27 cellular contexts compared by ENCODE assay signal in the genomic region with DNA sequence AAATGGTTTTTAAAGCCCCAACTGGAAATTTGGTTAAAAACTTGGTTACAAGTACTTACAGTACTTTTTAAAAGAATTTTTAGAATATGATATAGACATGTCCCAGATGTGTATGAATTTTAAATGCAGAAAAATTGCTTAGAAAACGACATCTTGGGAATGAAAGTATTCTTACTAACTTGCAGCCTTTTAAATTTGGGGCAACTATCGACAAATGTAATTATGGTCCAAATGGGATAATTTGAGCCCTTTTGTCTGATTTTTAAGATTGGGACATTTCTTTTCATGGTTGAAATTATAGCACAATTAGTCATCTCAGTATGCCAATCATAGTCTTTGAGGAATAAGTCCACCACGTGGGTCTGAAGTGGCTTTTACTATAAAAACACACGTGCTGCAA. TPM values are rescaled to one million over a fixed set of nuclear protein-coding genes. Genes with fewer than 3 reads are reported as not detected.
DNase-seq lines count a peak whose midpoint lies in the region; ATAC-seq, FAIRE-seq and TF ChIP-seq lines count a peak whose summit lies in the region.
"Had no signal": no experiment of that assay in that cellular context is flagged by ENCODE, and none has a peak within 500 bp of the region (broad histone marks: within the 10 kb centered on the region; RNA-seq: fewer than 3 reads in every experiment).

No MANE protein-coding gene starts in this region.

- TF ChIP-seq EP300 in HepG2 (IDR thresholded peaks at IDR 0.05; ENCODE audit: low read depth in 2 of 2, low read length in 2 of 2) = no peak
- no peak for TF ChIP-seq EP300 in HepG2 (CRISPR knock-in tag; IDR thresholded peaks at IDR 0.05; ENCODE audit: borderline replicate concordance)

- BruUV-seq in HepG2 (replicated peaks; lab: Mats Ljungman, UMichigan) = no TSS peak

- no peaks in the 10 kb centered on the region for H4K20me1 ChIP-seq in HepG2 (ENCODE audit: insufficient read depth, low read length)
- H4K20me1 ChIP-seq: BLaER1 had no signal

- FAIRE-seq in HepG2 (lab: Jason Lieb, UNC) = no peak
- FAIRE-seq in TTC549 (lab: Jason Lieb, UNC) = peak; percentile 11
- FAIRE-seq: GM12878, GM12892, GM18507, GM19239 had no signal

- H3K79me2 ChIP-seq in HepG2 (ENCODE audit: insufficient read depth, low read length) = no peaks in the 10 kb centered on the region

- no peak for TF ChIP-seq RAD21 in HepG2 (CRISPR knock-in tag; IDR thresholded peaks at IDR 0.05)

- no peak overlapping the region for H3K9ac ChIP-seq in HepG2 (ENCODE audit: insufficient read depth, low read depth, low read length)
- H3K9ac ChIP-seq: BLaER1 had no signal

- intact Hi-C loops in right cardiac atrium (cut with DNase I) = no loop called here
- intact Hi-C loops in HepG2 (cut with micrococcal nuclease; ENCODE audit: unreplicated experiment) = loop anchor here (2.0 to 10.0 kb wide), 3 partner anchors 373 to 647 kb away; no protein-coding TSS in a partner anchor
- intact Hi-C loops in right lobe of liver (cut with DNase I) = no loop called here

- DNase-seq in cardiac muscle cell (ENCODE audit: low read depth in 1 of 2, low spot score in 1 of 2) (no peak), right cardiac atrium (no peak), HepG2 (ENCODE audit: low spot score) (no peak), right lobe of liver (no peak), HCEC 1CT (no peak)
- DNase-seq: ACHN; BE2C; C1 segment of cervical spinal cord; CD4-positive, alpha-beta memory T cell; CD4-positive, CD25-positive, alpha-beta regulatory T cell; CD8-positive, alpha-beta memory T cell; COR-L47; DMS 273 treated with DMSO at 0.1 percent for 48 hours; DMS153; DMS53; DMS79; DND-41; EL; GDM1 had no signal

- TF ChIP-seq CTCF in cardiac muscle cell (IDR thresholded peaks at IDR 0.05; ENCODE audit: low read depth, low read length) = no peak
- TF ChIP-seq CTCF in HepG2 (CRISPR knock-in tag; IDR thresholded peaks at IDR 0.05) = no peak
- TF ChIP-seq CTCF in right lobe of liver (IDR thresholded peaks at IDR 0.05) = no peak

- TF ChIP-seq POLR2A in HepG2 (IDR thresholded peaks at IDR 0.05; ENCODE audit: insufficient read depth in 1 of 2, low read depth in 2 of 2, low read length in 2 of 2) = no peak
- TF ChIP-seq POLR2A in right lobe of liver (IDR thresholded peaks at IDR 0.05) = no peak

- H3K4me1 ChIP-seq in cardiac muscle cell (ENCODE audit: low read depth) (peaks cover 17% of the 10 kb centered on the region), right cardiac atrium (ENCODE audit: control insufficient read depth, insufficient read depth, low read length) (no peaks in the 10 kb centered on the region), HepG2 (ENCODE audit: insufficient read depth, low read length) (peaks cover under 1% of the 10 kb centered on the region), right lobe of liver (no peaks in the 10 kb centered on the region)
- H3K4me1 ChIP-seq: BE2C, BLaER1 had no signal

- POLR2A ChIA-PET in HepG2 (lab: Yijun Ruan, JAX) = no interaction called here

- H3K4me3 ChIP-seq in cardiac muscle cell (no peak overlapping the region), right cardiac atrium (ENCODE audit: low read length) (no peak overlapping the region), HepG2 (replicated peaks in 1 of 3; ENCODE audit: insufficient read depth in 1 of 3, low read depth in 2 of 3, low read length in 3 of 3) (no peak overlapping the region), right lobe of liver (no peak overlapping the region)
- H3K4me3 ChIP-seq: BLaER1, GM12878 had no signal

- H3K27ac ChIP-seq in cardiac muscle cell = peak overlapping the region; percentile 58
- no peak overlapping the region for H3K27ac ChIP-seq in right cardiac atrium (ENCODE audit: low read length)
- H3K27ac ChIP-seq in HepG2 (ENCODE audit: extremely low read length, insufficient read depth, low read length) = no peak overlapping the region
- no peak overlapping the region for H3K27ac ChIP-seq in right lobe of liver
- H3K27ac ChIP-seq: 22Rv1, BLaER1 had no signal

- H3K27me3 ChIP-seq in cardiac muscle cell (no peaks in the 10 kb centered on the region), right cardiac atrium (ENCODE audit: control insufficient read depth, insufficient read depth) (no peaks in the 10 kb centered on the region), HepG2 (ENCODE audit: control insufficient read depth in 1 of 2, insufficient read depth in 2 of 2, low read length in 2 of 2) (peaks cover 0 to 13% of the 10 kb centered on the region in 2 experiments; a peak in 3 of 5 replicates), right lobe of liver (no peaks in the 10 kb centered on the region)
- H3K27me3 ChIP-seq: BE2C, BLaER1 had no signal

- no peak overlapping the region for H2AFZ ChIP-seq in HepG2 (ENCODE audit: low read length)

- CTCF ChIA-PET in HepG2 (lab: Yijun Ruan, JAX; ENCODE audit: low intra/inter-chr PET ratio, low total read pairs) = no interaction called here

- peaks cover 82% of the 10 kb centered on the region for H3K36me3 ChIP-seq in cardiac muscle cell
- H3K36me3 ChIP-seq in HepG2 (replicated peaks in 1 of 2; ENCODE audit: control insufficient read depth in 1 of 2, insufficient read depth in 2 of 2, low read length in 2 of 2) = no peaks in the 10 kb centered on the region
- no peaks in the 10 kb centered on the region for H3K36me3 ChIP-seq in right lobe of liver
- H3K36me3 ChIP-seq: BE2C, BLaER1 had no signal

- no peaks in the 10 kb centered on the region for H3K9me3 ChIP-seq in cardiac muscle cell (ENCODE audit: low read depth)
- no peaks in the 10 kb centered on the region for H3K9me3 ChIP-seq in right cardiac atrium (ENCODE audit: control insufficient read depth, low read length)
- H3K9me3 ChIP-seq in HepG2 (ENCODE audit: low read length) = no peaks in the 10 kb centered on the region
- no peaks in the 10 kb centered on the region for H3K9me3 ChIP-seq in right lobe of liver
- H3K9me3 ChIP-seq: BE2C, BLaER1 had no signal

- no peak overlapping the region for H3K4me2 ChIP-seq in HepG2 (ENCODE audit: low read depth, low read length)
- H3K4me2 ChIP-seq: BLaER1 had no signal

- in situ Hi-C loops in HepG2 (cut with HindIII; ENCODE audit: extremely low pct_ligation_motif_present, low pct_unique_long_range_greater_than_20kb) = loop anchor here (10.0 to 25.0 kb wide), 2 partner anchors 385 to 633 kb away; no protein-coding TSS in a partner anchor

- 70% methylated on average over 4 of the region's 4 CpGs for WGBS in right cardiac atrium
- WGBS in HepG2 (ENCODE audit: low lambda C conversion rate) = 34% methylated on average over 4 of the region's 4 CpGs
- WGBS in right lobe of liver (ENCODE audit: insufficient coverage, low coverage, low lambda C conversion rate, missing lambda C conversion rate) = 50% methylated on average over 4 of the region's 4 CpGs

- ATAC-seq in right cardiac atrium (no peak), HepG2 (no peak), right lobe of liver (no peak), GM18870 (IDR thresholded peaks at IDR 0.05; ENCODE audit: unreplicated experiment) (no peak)
- ATAC-seq: GM12878 had no signal

TF ChIP-seq in HepG2, 621 proteins besides CTCF, POLR2A, EP300 and RAD21:
- no peak for TF ChIP-seq SRF (IDR thresholded peaks at IDR 0.05; ENCODE audit: low read depth, low read length)
- TF ChIP-seq, protein P1, sequence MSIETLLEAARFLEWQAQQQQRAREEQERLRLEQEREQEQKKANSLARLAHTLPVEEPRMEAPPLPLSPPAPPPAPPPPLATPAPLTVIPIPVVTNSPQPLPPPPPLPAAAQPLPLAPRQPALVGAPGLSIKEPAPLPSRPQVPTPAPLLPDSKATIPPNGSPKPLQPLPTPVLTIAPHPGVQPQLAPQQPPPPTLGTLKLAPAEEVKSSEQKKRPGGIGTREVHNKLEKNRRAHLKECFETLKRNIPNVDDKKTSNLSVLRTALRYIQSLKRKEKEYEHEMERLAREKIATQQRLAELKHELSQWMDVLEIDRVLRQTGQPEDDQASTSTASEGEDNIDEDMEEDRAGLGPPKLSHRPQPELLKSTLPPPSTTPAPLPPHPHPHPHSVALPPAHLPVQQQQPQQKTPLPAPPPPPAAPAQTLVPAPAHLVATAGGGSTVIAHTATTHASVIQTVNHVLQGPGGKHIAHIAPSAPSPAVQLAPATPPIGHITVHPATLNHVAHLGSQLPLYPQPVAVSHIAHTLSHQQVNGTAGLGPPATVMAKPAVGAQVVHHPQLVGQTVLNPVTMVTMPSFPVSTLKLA (IDR thresholded peaks at IDR 0.05) = 0 out of 2 replicates have a peak, but pooled peaks have one; percentile 13

RNA-seq across cellular contexts. Expression of a gene that starts 43.2 kb away (rescaled TPM):
- total RNA-seq in cardiac muscle cell (34.5 and 61.7 TPM in 2 replicates), right cardiac atrium (10 to 100 TPM; 37.6 to 54.6 (median 41.9) TPM), HepG2 (2016; rRNA removed; fragmentation: Illumina TruSeq; extraction: Trizol) (36.1 and 51.6 TPM in 2 replicates), right lobe of liver (10 to 100 TPM in 3 of 6 experiments, 1 to 10 TPM in 3; 9.4 to 15.4 (median 11.8) TPM)
- polyA plus RNA-seq in cardiac muscle cell (23.9 and 45.9 TPM in 2 replicates), right cardiac atrium (9.0 TPM), HepG2 (2011; rRNA removed) (14.4 and 16.3 TPM in 2 replicates)
- 12.0 and 14.3 TPM in 2 replicates for total RNA-seq in HepG2 (2016; cell fraction: cytosol; rRNA removed; fragmentation: Illumina TruSeq; extraction: Trizol; ENCODE audit: low read depth)
- 32.8 and 45.8 TPM in 2 replicates for total RNA-seq in HepG2 (2016; cell fraction: insoluble cytoplasmic fraction; rRNA removed; fragmentation: Illumina TruSeq; extraction: Trizol)
- total RNA-seq in HepG2 (2016; cell fraction: membrane; rRNA removed; fragmentation: Illumina TruSeq; extraction: Trizol) = 9.2 and 11.7 TPM in 2 replicates
- total RNA-seq in HepG2 (2016; cell fraction: nucleus; rRNA removed; fragmentation: Illumina TruSeq; extraction: Trizol) = 34.1 and 35.4 TPM in 2 replicates
- 6.7 and 8.5 TPM in 2 replicates for polyA plus RNA-seq in HepG2 (2011; cell fraction: cytosol; rRNA removed)
- 20.7 and 23.7 TPM in 2 replicates for polyA plus RNA-seq in HepG2 (2011; cell fraction: nucleus; rRNA removed)
- polyA plus RNA-seq in HepG2 (2012) = 13.2 and 25.7 TPM in 2 replicates
- 0.38 and 0.40 TPM in 2 replicates for polyA plus RNA-seq in HepG2 (2016; cell fraction: cytosol; fragmentation: Illumina TruSeq; extraction: Trizol; ENCODE audit: low read depth)
- polyA plus RNA-seq in HepG2 (2016; cell fraction: insoluble cytoplasmic fraction; fragmentation: Illumina TruSeq; extraction: Trizol; ENCODE audit: low read depth) = 13.0 and 15.2 TPM in 2 replicates
- 1.4 and 1.5 TPM in 2 replicates for polyA plus RNA-seq in HepG2 (2016; cell fraction: membrane; fragmentation: Illumina TruSeq; extraction: Trizol; ENCODE audit: low read depth)
- polyA plus RNA-seq in HepG2 (2016; cell fraction: nucleus; fragmentation: Illumina TruSeq; extraction: Trizol; ENCODE audit: insufficient read depth, low read depth) = 23.5 and 24.6 TPM in 2 replicates
- polyA minus RNA-seq in HepG2 (2011; rRNA and poly(A)+ RNA removed; ENCODE audit: low replicate concordance) = 22.9 and 26.2 TPM in 2 replicates
- 29.8 and 33.5 TPM in 2 replicates for polyA minus RNA-seq in HepG2 (2011; cell fraction: cytosol; rRNA and poly(A)+ RNA removed)
- polyA minus RNA-seq in HepG2 (2011; cell fraction: nucleus; rRNA and poly(A)+ RNA removed) = 54.3 and 66.4 TPM in 2 replicates
